In genomic region chr12:80025638-80026037, GRCh38 we compare ENCODE assay signal across 36 cellular contexts.
"Had no signal": no experiment of that assay in that cellular context is flagged by ENCODE, and none has a peak within 500 bp of the region (broad histone marks: within the 10 kb centered on the region; RNA-seq: fewer than 3 reads in every experiment).

No MANE protein-coding gene starts in this region.

- H3K27ac ChIP-seq: adrenal gland, ascending aorta, body of pancreas, brain microvascular endothelial cell, breast epithelium, cardiac muscle cell had no signal

- H3K36me3 ChIP-seq: adrenal gland, ascending aorta, brain microvascular endothelial cell, breast epithelium, cardiac muscle cell had no signal

- H3K4me1 Mint-ChIP-seq: activated naive CD4-positive, alpha-beta T cell treated with anti-CD3 and anti-CD28 coated beads, Interleukin-2, amount 10 ng/mL, durations not matched to agents 7 days and 5 days; activated naive CD4-positive, alpha-beta T cell treated with anti-CD3 and anti-CD28 coated beads, Interleukin-2, amount 50 U/mL, for 24 hours; activated naive CD8-positive, alpha-beta T cell treated with anti-CD3 and anti-CD28 coated beads for 36 hours; activated naive CD8-positive, alpha-beta T cell treated with anti-CD3 and anti-CD28 coated beads, Interleukin-2, amount 10 ng/mL, durations not matched to agents 7 days and 5 days; activated naive CD8-positive, alpha-beta T cell treated with anti-CD3 and anti-CD28 coated beads, Interleukin-2, amount 50 U/mL, for 24 hours; activated T-helper 17 cell treated with anti-CD3 and anti-CD28 coated beads, Interleukin-2, amount 50 U/mL, for 72 hours; brain; central memory CD8-positive, alpha-beta T cell had no signal

- H3K27ac Mint-ChIP-seq: activated naive CD4-positive, alpha-beta T cell treated with anti-CD3 and anti-CD28 coated beads for 36 hours; activated naive CD4-positive, alpha-beta T cell treated with anti-CD3 and anti-CD28 coated beads, Interleukin-2, amount 10 ng/mL, durations not matched to agents 7 days and 5 days; activated naive CD4-positive, alpha-beta T cell treated with anti-CD3 and anti-CD28 coated beads, Interleukin-2, amount 50 U/mL, for 24 hours; activated naive CD4-positive, alpha-beta T cell treated with anti-CD3 and anti-CD28 coated beads, Interleukin-2, amount 50 U/mL, for 72 hours; activated naive CD8-positive, alpha-beta T cell; activated naive CD8-positive, alpha-beta T cell treated with anti-CD3 and anti-CD28 coated beads for 36 hours; activated naive CD8-positive, alpha-beta T cell treated with anti-CD3 and anti-CD28 coated beads, Interleukin-2, amount 10 ng/mL, durations not matched to agents 7 days and 5 days; activated naive CD8-positive, alpha-beta T cell treated with anti-CD3 and anti-CD28 coated beads, Interleukin-2, amount 50 U/mL, for 24 hours; activated T-cell treated with anti-CD3 and anti-CD28 coated beads, Interleukin-2, amount 50 U/mL, for 24 hours; activated T-helper 1 cell treated with anti-CD3 and anti-CD28 coated beads, Interleukin-12 subunit alpha, Interleukin-12 subunit beta, Interleukin-2, Interleukin-4 antibody, amounts not matched to agents 30 ng/mL and 10 ng/mL and 1 ng/mL, durations not matched to agents 14 hours and 24 hours and 36 hours; activated T-helper 17 cell treated with anti-CD3 and anti-CD28 coated beads, Interleukin-2, amount 50 U/mL, for 72 hours; activated T-helper 2 cell treated with anti-CD3 and anti-CD28 coated beads, Interferon-gamma antibody, Interleukin-2, Interleukin-4, amounts not matched to agents 10 μg/mL and 5 μg/mL and 100 μg/mL, durations not matched to agents 14 hours and 24 hours and 36 hours; brain had no signal

- DNase-seq: activated effector memory CD4-positive, alpha-beta T cell treated with anti-CD3 and anti-CD28 coated beads, Interleukin-2, amount 50 U/mL, for 16 hours; activated effector memory CD4-positive, alpha-beta T cell treated with Interleukin-2 at 50 U/mL for 16 hours; activated gamma-delta T cell; activated gamma-delta T cell treated with Interleukin-2 at 50 U/mL for 16 hours; activated naive CD4-positive, alpha-beta T cell; activated naive CD4-positive, alpha-beta T cell treated with anti-CD3 and anti-CD28 coated beads for 36 hours; activated naive CD4-positive, alpha-beta T cell treated with anti-CD3 and anti-CD28 coated beads, Interleukin-2, amount 10 ng/mL, durations not matched to agents 7 days and 5 days; activated naive CD4-positive, alpha-beta T cell treated with anti-CD3 and anti-CD28 coated beads, Interleukin-2, amount 50 U/mL, for 16 hours; activated naive CD4-positive, alpha-beta T cell treated with Interleukin-2 at 50 U/mL for 16 hours; activated naive CD8-positive, alpha-beta T cell treated with anti-CD3 and anti-CD28 coated beads for 36 hours; activated naive CD8-positive, alpha-beta T cell treated with anti-CD3 and anti-CD28 coated beads, Interleukin-2, amount 10 ng/mL, durations not matched to agents 7 days and 5 days; activated naive CD8-positive, alpha-beta T cell treated with anti-CD3 and anti-CD28 coated beads, Interleukin-2, amount 50 U/mL, for 24 hours; activated T-cell treated with anti-CD3 and anti-CD28 coated beads, Interleukin-2, amount 50 U/mL, for 24 hours; activated T-cell treated with anti-CD3 and anti-CD28 coated beads, Interleukin-2, amount 50 U/mL, for 4 hours; activated T-cell treated with anti-CD3 and anti-CD28 coated beads, Interleukin-2, amount 50 U/mL, for 48 hours; adrenal gland; amniotic stem cell; amygdala; anterior cingulate cortex; aorta; body of pancreas; brain microvascular endothelial cell; caudate nucleus; central memory CD4-positive, alpha-beta T cell; cerebellar nuclear complex had no signal

- H3K4me3 Mint-ChIP-seq: activated naive CD4-positive, alpha-beta T cell treated with anti-CD3 and anti-CD28 coated beads for 36 hours; activated naive CD4-positive, alpha-beta T cell treated with anti-CD3 and anti-CD28 coated beads, Interleukin-2, amount 10 ng/mL, durations not matched to agents 7 days and 5 days; activated naive CD4-positive, alpha-beta T cell treated with anti-CD3 and anti-CD28 coated beads, Interleukin-2, amount 50 U/mL, for 24 hours; activated naive CD8-positive, alpha-beta T cell; activated naive CD8-positive, alpha-beta T cell treated with anti-CD3 and anti-CD28 coated beads for 36 hours; activated naive CD8-positive, alpha-beta T cell treated with anti-CD3 and anti-CD28 coated beads, Interleukin-2, amount 10 ng/mL, durations not matched to agents 7 days and 5 days; activated naive CD8-positive, alpha-beta T cell treated with anti-CD3 and anti-CD28 coated beads, Interleukin-2, amount 50 U/mL, for 24 hours; activated T-cell treated with anti-CD3 and anti-CD28 coated beads, Interleukin-2, amount 50 U/mL, for 24 hours; activated T-cell treated with anti-CD3 and anti-CD28 coated beads, Interleukin-2, amount 50 U/mL, for 4 hours; activated T-helper 1 cell treated with anti-CD3 and anti-CD28 coated beads, Interleukin-12 subunit alpha, Interleukin-12 subunit beta, Interleukin-2, Interleukin-4 antibody, amounts not matched to agents 30 ng/mL and 10 ng/mL and 1 ng/mL, durations not matched to agents 14 hours and 24 hours and 36 hours; activated T-helper 17 cell treated with anti-CD3 and anti-CD28 coated beads, Interleukin-2, amount 50 U/mL, for 72 hours; brain; central memory CD8-positive, alpha-beta T cell had no signal

- H3K9me3 Mint-ChIP-seq: activated T-helper 1 cell treated with anti-CD3 and anti-CD28 coated beads, Interleukin-12 subunit alpha, Interleukin-12 subunit beta, Interleukin-2, Interleukin-4 antibody, amounts not matched to agents 30 ng/mL and 10 ng/mL and 1 ng/mL, durations not matched to agents 14 hours and 24 hours and 36 hours had no signal

- ATAC-seq: activated naive CD4-positive, alpha-beta T cell treated with anti-CD3 and anti-CD28 coated beads, Interleukin-2, amount 50 U/mL, for 72 hours; activated naive CD8-positive, alpha-beta T cell treated with anti-CD3 and anti-CD28 coated beads, Interleukin-2, amount 50 U/mL, for 24 hours; activated T-cell treated with anti-CD3 and anti-CD28 coated beads, Interleukin-2, amount 50 U/mL, for 4 hours; activated T-helper 17 cell treated with anti-CD3 and anti-CD28 coated beads, Interleukin-2, amount 50 U/mL, for 72 hours; body of pancreas had no signal

- H3K27me3 Mint-ChIP-seq: activated naive CD4-positive, alpha-beta T cell treated with anti-CD3 and anti-CD28 coated beads, Interleukin-2, amount 10 ng/mL, durations not matched to agents 7 days and 5 days; activated naive CD8-positive, alpha-beta T cell treated with anti-CD3 and anti-CD28 coated beads, Interleukin-2, amount 10 ng/mL, durations not matched to agents 7 days and 5 days; brain had no signal

- H3K4me1 ChIP-seq: adrenal gland, ascending aorta, body of pancreas, breast epithelium had no signal

- H3K36me3 Mint-ChIP-seq: activated naive CD4-positive, alpha-beta T cell treated with anti-CD3 and anti-CD28 coated beads, Interleukin-2, amount 10 ng/mL, durations not matched to agents 7 days and 5 days; activated naive CD8-positive, alpha-beta T cell treated with anti-CD3 and anti-CD28 coated beads for 36 hours; activated naive CD8-positive, alpha-beta T cell treated with anti-CD3 and anti-CD28 coated beads, Interleukin-2, amount 10 ng/mL, durations not matched to agents 7 days and 5 days; brain had no signal

- H3K4me3 ChIP-seq: adrenal gland, ascending aorta, body of pancreas, breast epithelium, cardiac muscle cell had no signal

- H3K9me3 ChIP-seq: ascending aorta, body of pancreas, breast epithelium had no signal
